In the genomic region with DNA sequence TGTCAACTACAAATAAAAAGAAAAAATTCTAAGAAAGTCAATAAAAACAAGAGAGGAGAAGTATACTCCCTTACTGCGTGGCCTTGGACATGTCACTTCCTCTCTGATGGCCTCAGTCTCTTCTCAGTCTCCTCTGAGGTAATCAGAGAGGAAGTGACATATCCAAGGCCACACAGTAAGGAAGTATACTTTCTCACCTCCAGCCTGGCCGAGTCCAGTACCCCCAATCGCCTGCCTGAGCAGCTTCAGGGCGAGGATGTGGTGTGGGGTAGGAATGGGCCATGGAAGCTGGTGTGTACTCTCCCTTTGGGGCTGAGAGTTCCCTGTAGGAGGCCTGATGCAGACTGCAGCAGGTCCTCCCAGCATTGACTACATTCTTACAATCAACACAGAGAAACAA, we compare ENCODE assay signal across 1 cellular context.
TF ChIP-seq lines count a peak whose summit lies in the region.

No MANE protein-coding gene starts in this region.

TF ChIP-seq in SK-N-SH treated with all-trans-retinoic acid at 6 μM for 48 hours, 23 proteins besides CTCF, POLR2A, EP300 and RAD21 (continued from another document):
- TF ChIP-seq, protein P1, sequence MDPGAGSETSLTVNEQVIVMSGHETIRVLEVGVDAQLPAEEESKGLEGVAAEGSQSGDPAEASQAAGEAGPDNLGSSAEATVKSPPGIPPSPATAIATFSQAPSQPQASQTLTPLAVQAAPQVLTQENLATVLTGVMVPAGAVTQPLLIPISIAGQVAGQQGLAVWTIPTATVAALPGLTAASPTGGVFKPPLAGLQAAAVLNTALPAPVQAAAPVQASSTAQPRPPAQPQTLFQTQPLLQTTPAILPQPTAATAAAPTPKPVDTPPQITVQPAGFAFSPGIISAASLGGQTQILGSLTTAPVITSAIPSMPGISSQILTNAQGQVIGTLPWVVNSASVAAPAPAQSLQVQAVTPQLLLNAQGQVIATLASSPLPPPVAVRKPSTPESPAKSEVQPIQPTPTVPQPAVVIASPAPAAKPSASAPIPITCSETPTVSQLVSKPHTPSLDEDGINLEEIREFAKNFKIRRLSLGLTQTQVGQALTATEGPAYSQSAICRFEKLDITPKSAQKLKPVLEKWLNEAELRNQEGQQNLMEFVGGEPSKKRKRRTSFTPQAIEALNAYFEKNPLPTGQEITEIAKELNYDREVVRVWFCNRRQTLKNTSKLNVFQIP (CRISPR knock-in tag; IDR thresholded peaks at IDR 0.05; ENCODE audit: borderline replicate concordance, low read depth), result no peak
- TF ChIP-seq ZNF70 (CRISPR knock-in tag; IDR thresholded peaks at IDR 0.05), result no peak
- no peak for TF ChIP-seq TOX (CRISPR knock-in tag; IDR thresholded peaks at IDR 0.05; ENCODE audit: borderline replicate concordance)
